Comparison of ENCODE assay signal across 8 cellular contexts in the genomic region with DNA sequence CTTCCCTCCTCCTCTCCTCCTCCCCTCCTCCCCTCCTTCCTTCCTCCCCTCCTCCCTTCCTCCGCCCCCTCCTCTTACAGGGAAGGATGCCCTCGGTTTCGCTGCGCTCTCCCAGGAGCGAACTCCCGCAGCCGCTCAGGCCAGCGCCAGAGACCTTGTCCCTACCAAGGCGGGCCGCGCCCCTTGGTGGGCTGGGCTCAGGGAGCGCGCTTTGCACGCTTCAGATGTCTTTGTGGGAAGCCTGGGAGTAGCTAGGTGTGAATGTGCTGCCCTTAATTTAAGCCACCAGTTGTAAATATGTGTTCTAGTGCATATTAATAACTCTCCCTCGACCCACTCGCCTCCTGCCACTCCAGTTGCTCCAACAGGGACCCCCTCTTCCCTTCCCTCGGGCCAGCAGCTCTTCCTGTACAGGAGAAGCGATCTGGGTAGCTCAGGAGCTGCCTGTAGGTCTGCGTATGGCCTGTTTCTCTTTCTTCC. TPM values are rescaled to one million over a fixed set of nuclear protein-coding genes. Genes with fewer than 3 reads are reported as not detected.
DNase-seq lines count a peak whose midpoint lies in the region; ATAC-seq and TF ChIP-seq lines count a peak whose summit lies in the region.

No MANE protein-coding gene starts in this region.

- H3K4me3 ChIP-seq in BJ (ENCODE audit: low read depth, low read length) (peak overlapping the region; percentile 79), prostate gland (peak overlapping the region; percentile 43 to 53)

- 12% methylated on average over 19 of the region's 19 CpGs for WGBS in prostate gland

- H3K27me3 ChIP-seq in BJ (ENCODE audit: control insufficient read depth, insufficient read depth, low read length) (no peaks in the 10 kb centered on the region), prostate gland (replicated peaks; ENCODE audit: insufficient read depth) (no peaks in the 10 kb centered on the region)

- H3K4me1 ChIP-seq in prostate gland (replicated peaks), result no peaks in the 10 kb centered on the region

- no peak for TF ChIP-seq POLR2A in prostate gland (IDR thresholded peaks at IDR 0.05)

- CTCF ChIA-PET in BJ (lab: Yijun Ruan, JAX), result interaction anchor here (0.7 to 3.4 kb wide), 5 partner anchors 29 to 285 kb away, joined by 3 to 23 read pairs (median 3); partner anchors contain the start of gene PCNX1

- intact Hi-C loops in Right ventricle myocardium superior (cut with DNase I), result loop anchor here (10.0 kb wide), 1 partner anchor 82 kb away; the partner anchor contains the start of gene PCNX1
- intact Hi-C loops in prostate gland (cut with DNase I), result loop anchor here (5.0 kb wide), 2 partner anchors 75 to 150 kb away; no protein-coding TSS in a partner anchor

- no peak for TF ChIP-seq CTCF in BJ (IDR thresholded peaks at IDR 0.05; ENCODE audit: insufficient read depth, low read depth, low read length)
- no peak for TF ChIP-seq CTCF in prostate gland (IDR thresholded peaks at IDR 0.05)

- H3K36me3 ChIP-seq in BJ (ENCODE audit: control insufficient read depth, insufficient read depth, low read length) (no peaks in the 10 kb centered on the region), prostate gland (no peaks in the 10 kb centered on the region)

- POLR2A ChIA-PET in BJ (lab: Charles Lee), result no interaction called here

- no peak for DNase-seq in BJ (ENCODE audit: low read depth)
- peak; percentile 40 for DNase-seq in HuH-7 (ENCODE audit: low spot score)
- DNase-seq in activated CD8-positive, alpha-beta memory T cell treated with anti-CD3 and anti-CD28 coated beads, Interleukin-2, amount 50 U/mL, for 48 hours, result peak; percentile 65
- DNase-seq in Right ventricle myocardium superior, result peak; percentile 64
- DNase-seq in prostate gland (ENCODE audit: low spot score), result no peak
- no peak for DNase-seq in superior temporal gyrus (ENCODE audit: extremely low spot score)
- DNase-seq in effector CD8-positive, alpha-beta T cell (lab: John Stamatoyannopoulos, UW), result no peak
- no peak for DNase-seq in inferior parietal cortex (ENCODE audit: extremely low spot score)

- H3K27ac ChIP-seq in prostate gland, result no peak overlapping the region

- no peaks in the 10 kb centered on the region for H3K9me3 ChIP-seq in prostate gland

- ATAC-seq in Right ventricle myocardium superior (ENCODE audit: poor library complexity), result peak; percentile 44

RNA-seq across cellular contexts. Expression of gene MAP3K9, which starts 13.4 kb away (rescaled TPM):
- polyA plus RNA-seq in BJ (2011; rRNA removed), result 0.36 and 0.45 TPM in 2 replicates
- polyA minus RNA-seq in BJ (2011; rRNA and poly(A)+ RNA removed), result 0.38 and 0.51 TPM in 2 replicates
- 1.4 TPM for total RNA-seq in Right ventricle myocardium superior
- 1 to 10 TPM; 5.3 to 9.5 TPM for total RNA-seq in prostate gland

Comparison
In these comparisons a context has a peak if more than half of its experiments do, and no peak if none do; other contexts are left out.
1. DNase-seq: peak in HuH-7 (single experiment), activated CD8-positive, alpha-beta memory T cell treated with anti-CD3 and anti-CD28 coated beads, Interleukin-2, amount 50 U/mL, for 48 hours (single experiment) and Right ventricle myocardium superior (single experiment); none in BJ (single experiment), prostate gland (single experiment), superior temporal gyrus (single experiment), effector CD8-positive, alpha-beta T cell (single experiment) and inferior parietal cortex (single experiment).